8 cellular contexts compared by ENCODE assay signal in genomic region chr6:41318648-41319565, GRCh38. TPM values are rescaled to one million over a fixed set of nuclear protein-coding genes. Genes with fewer than 3 reads are reported as not detected.
DNase-seq lines count a peak whose midpoint lies in the region; ATAC-seq and TF ChIP-seq lines count a peak whose summit lies in the region.

No MANE protein-coding gene starts in this region.

- H3K36me3 ChIP-seq in colonic mucosa: no peaks in the 10 kb centered on the region

- H3K4me3 ChIP-seq in colonic mucosa: peak overlapping the region; percentile 12

- intact Hi-C loops in activated CD4-positive, alpha-beta T cell treated with anti-CD3 and anti-CD28 coated beads for 36 hours (cut with DNase I, micrococcal nuclease): loop anchor here (1.0 to 5.0 kb wide), 11 partner anchors 13 to 313 kb away; partner anchors contain the start of genes NFYA (in 2 of the 2) and OARD1 (in 2 of the 2)
- intact Hi-C loops in colonic mucosa (cut with DNase I): loop anchor here (10.0 kb wide), 1 partner anchor 224 kb away; no protein-coding TSS in a partner anchor

- CTCF ChIA-PET in activated CD4-positive, alpha-beta T cell treated with anti-CD3 and anti-CD28 coated beads for 36 hours (lab: Charles Lee): interaction anchor here (0.5 to 8.9 kb wide), 26 partner anchors 8 to 985 kb away, joined by 3 to 76 read pairs (median 4); no protein-coding TSS in a partner anchor

- H3K4me3 Mint-ChIP-seq in activated CD4-positive, alpha-beta T cell treated with anti-CD3 and anti-CD28 coated beads for 36 hours: peak overlapping the region; percentile 50

- H3K27ac ChIP-seq in colonic mucosa: no peak overlapping the region

- peaks cover 8% of the 10 kb centered on the region for H3K4me1 ChIP-seq in colonic mucosa

- peak overlapping the region; percentile 72 for H3K27ac Mint-ChIP-seq in activated CD4-positive, alpha-beta T cell treated with anti-CD3 and anti-CD28 coated beads for 36 hours

- peak; percentile 100 for TF ChIP-seq CTCF in colonic mucosa (IDR thresholded peaks at IDR 0.05)

- no peaks in the 10 kb centered on the region for H3K9me3 Mint-ChIP-seq in activated CD4-positive, alpha-beta T cell treated with anti-CD3 and anti-CD28 coated beads for 36 hours (ENCODE audit: low read depth)

- H3K9ac ChIP-seq in colonic mucosa (ENCODE audit: low read depth in 2 of 2, low read length in 2 of 2): no peak overlapping the region

- peak; percentile 93 for ATAC-seq in GM19035 (IDR thresholded peaks at IDR 0.05; ENCODE audit: unreplicated experiment)
- peak; percentile 72 for ATAC-seq in HG03378 (IDR thresholded peaks at IDR 0.05; ENCODE audit: unreplicated experiment)
- peak; percentile 95 for ATAC-seq in activated CD4-positive, alpha-beta T cell treated with anti-CD3 and anti-CD28 coated beads for 36 hours

- peaks cover 9% of the 10 kb centered on the region for H3K27me3 Mint-ChIP-seq in activated CD4-positive, alpha-beta T cell treated with anti-CD3 and anti-CD28 coated beads for 36 hours

- no peaks in the 10 kb centered on the region for H3K9me3 ChIP-seq in colonic mucosa

- POLR2A ChIA-PET in activated CD4-positive, alpha-beta T cell treated with anti-CD3 and anti-CD28 coated beads for 36 hours (lab: Charles Lee): no interaction called here

- DNase-seq in AML-193 (lab: John Stamatoyannopoulos, UW): peak; percentile 83 to 87
- peak; percentile 40 to 86 for DNase-seq in NCI-H446 (lab: John Stamatoyannopoulos, UW)
- peak; percentile 91 for DNase-seq in activated CD4-positive, alpha-beta T cell treated with anti-CD3 and anti-CD28 coated beads for 36 hours
- DNase-seq in colonic mucosa: peak; percentile 75
- peak; percentile 93 for DNase-seq in left kidney (ENCODE audit: low read depth, low spot score)
- peak; percentile 82 for DNase-seq in stimulated activated CD4-positive, alpha-beta T cell treated with anti-CD3 and anti-CD28 coated beads, Interleukin-4, amount 100 ng/mL, for 1 hour

- H3K36me3 Mint-ChIP-seq in activated CD4-positive, alpha-beta T cell treated with anti-CD3 and anti-CD28 coated beads for 36 hours (ENCODE audit: low read depth): no peaks in the 10 kb centered on the region

- no peaks in the 10 kb centered on the region for H3K27me3 ChIP-seq in colonic mucosa

- H3K4me1 Mint-ChIP-seq in activated CD4-positive, alpha-beta T cell treated with anti-CD3 and anti-CD28 coated beads for 36 hours: peaks cover 15% of the 10 kb centered on the region

RNA-seq across cellular contexts. Expression of gene NCR2, which starts 16.5 kb away (rescaled TPM):
- not detected for total RNA-seq in activated CD4-positive, alpha-beta T cell treated with anti-CD3 and anti-CD28 coated beads for 36 hours
- not detected for total RNA-seq in colonic mucosa

RNA-seq across cellular contexts. Expression of gene TREM1, which starts 32.4 kb away (rescaled TPM):
- under 1 TPM; 0.62 to 0.86 TPM for total RNA-seq in activated CD4-positive, alpha-beta T cell treated with anti-CD3 and anti-CD28 coated beads for 36 hours
- total RNA-seq in colonic mucosa: 1 to 10 TPM in 1 of 2 donors, not detected in 1; 1.4 TPM
